In genomic region chrX:86013792-86014191, GRCh38 we compare ENCODE assay signal across 21 cellular contexts.
"Had no signal": no experiment of that assay in that cellular context is flagged by ENCODE, and none has a peak within 500 bp of the region (broad histone marks: within the 10 kb centered on the region; RNA-seq: fewer than 3 reads in every experiment).

No MANE protein-coding gene starts in this region.

- DNase-seq: activated CD4-positive, alpha-beta T cell treated with anti-CD3 and anti-CD28 coated beads for 4 hours; activated CD4-positive, CD25-positive, alpha-beta regulatory T cell; activated gamma-delta T cell treated with Interleukin-2 at 50 U/mL for 16 hours; anterior cingulate cortex; body of pancreas; dermis blood vessel endothelial cell; effector CD8-positive, alpha-beta T cell; foreskin melanocyte; left ventricle myocardium inferior; midbrain; nucleus accumbens; stimulated activated naive B cell treated with anti-CD40 and anti-IgM and Interleukin-4, amounts not matched to agents 10 μg/mL and 1 μg/mL and 100 μg/mL, for 72 hours; T1000; trophoblast cell; uterus had no signal

- H3K9ac ChIP-seq: parathyroid adenoma had no signal

- H3K4me3 Mint-ChIP-seq: activated CD4-positive, alpha-beta memory T cell treated with anti-CD3 and anti-CD28 coated beads for 36 hours; activated naive CD4-positive, alpha-beta T cell treated with anti-CD3 and anti-CD28 coated beads, Interleukin-2, amount 50 U/mL, for 24 hours; stimulated activated naive B cell treated with anti-CD40 and anti-IgM and Interleukin-4, amounts not matched to agents 10 μg/mL and 1 μg/mL and 100 μg/mL, for 72 hours had no signal

- H3K27ac ChIP-seq: body of pancreas, left ventricle myocardium inferior, parathyroid adenoma, uterus had no signal

- H3K27ac Mint-ChIP-seq: activated CD4-positive, alpha-beta memory T cell treated with anti-CD3 and anti-CD28 coated beads for 36 hours; activated naive CD4-positive, alpha-beta T cell treated with anti-CD3 and anti-CD28 coated beads, Interleukin-2, amount 50 U/mL, for 24 hours; stimulated activated naive B cell treated with anti-CD40 and anti-IgM and Interleukin-4, amounts not matched to agents 10 μg/mL and 1 μg/mL and 100 μg/mL, for 72 hours had no signal

- H3K4me1 ChIP-seq: body of pancreas, left ventricle myocardium inferior, parathyroid adenoma, uterus had no signal

- H3K9me3 ChIP-seq: body of pancreas, left ventricle myocardium inferior, uterus had no signal

- H3K79me2 ChIP-seq: parathyroid adenoma had no signal

- ATAC-seq: body of pancreas; esophagus mucosa; sciatic nerve; stimulated activated naive B cell treated with anti-CD40 and anti-IgM and Interleukin-4, amounts not matched to agents 10 μg/mL and 1 μg/mL and 100 μg/mL, for 72 hours had no signal

- H2AFZ ChIP-seq: parathyroid adenoma had no signal

- H3K27me3 Mint-ChIP-seq: activated CD4-positive, alpha-beta memory T cell treated with anti-CD3 and anti-CD28 coated beads for 36 hours; activated naive CD4-positive, alpha-beta T cell treated with anti-CD3 and anti-CD28 coated beads, Interleukin-2, amount 50 U/mL, for 24 hours; stimulated activated naive B cell treated with anti-CD40 and anti-IgM and Interleukin-4, amounts not matched to agents 10 μg/mL and 1 μg/mL and 100 μg/mL, for 72 hours had no signal

- H3K27me3 ChIP-seq: body of pancreas, cardiac muscle cell, uterus had no signal

- H3K9me3 Mint-ChIP-seq: activated naive CD4-positive, alpha-beta T cell treated with anti-CD3 and anti-CD28 coated beads, Interleukin-2, amount 50 U/mL, for 24 hours had no signal
